Comparison of ENCODE assay signal across 26 cellular contexts in the genomic region with DNA sequence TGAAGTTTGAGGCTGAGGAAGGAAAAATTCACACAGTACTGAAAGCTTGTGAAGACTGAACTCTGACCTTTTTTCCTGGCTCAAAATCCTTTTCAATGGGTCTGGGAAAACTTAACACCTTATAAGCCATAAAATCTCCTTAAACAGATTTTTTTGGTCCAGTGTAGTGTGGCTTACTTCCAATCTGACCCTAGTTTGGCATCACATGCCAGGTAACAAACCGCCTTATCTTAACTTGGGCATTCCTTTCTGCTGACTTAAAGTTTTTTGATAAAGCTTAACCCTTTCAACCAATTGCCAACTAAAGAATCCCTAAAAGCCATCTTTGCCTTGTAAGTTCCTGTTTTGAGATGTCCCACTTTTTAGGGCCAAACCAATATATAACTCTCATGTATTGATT. TPM values are rescaled to one million over a fixed set of nuclear protein-coding genes. Genes with fewer than 3 reads are reported as not detected.
"Had no signal": no experiment of that assay in that cellular context is flagged by ENCODE, and none has a peak within 500 bp of the region (broad histone marks: within the 10 kb centered on the region; RNA-seq: fewer than 3 reads in every experiment).

No MANE protein-coding gene starts in this region.

- ATAC-seq: esophagus mucosa; gastrocnemius medialis; left cardiac atrium; left lung; naive thymus-derived CD8-positive, alpha-beta T cell; sciatic nerve; stimulated activated effector memory CD8-positive, alpha-beta T cell treated with anti-CD3 and anti-CD28 coated beads, Interleukin-12 subunit alpha, Interleukin-12 subunit beta, amount 100 ng/mL, for 72 hours had no signal

- H3K4me3 ChIP-seq: colonic mucosa, gastrocnemius medialis, left lung, ovary, right atrium auricular region, testis, tibial artery had no signal

- H3K27me3 ChIP-seq: colonic mucosa, gastrocnemius medialis, left lung, ovary, right atrium auricular region, testis, tibial artery had no signal

- DNase-seq: colonic mucosa; effector CD8-positive, alpha-beta T cell; endodermal cell; foreskin fibroblast; gastrocnemius medialis; head of caudate nucleus; left cardiac atrium; left lung; mesenchymal stem cell; midbrain; naive thymus-derived CD8-positive, alpha-beta T cell; occipital lobe; ovary; stimulated activated CD4-positive, alpha-beta T cell treated with anti-CD3 and anti-CD28 coated beads, Interleukin-2, amount 100 ng/mL, for 24 hours; stimulated activated CD4-positive, alpha-beta T cell treated with anti-CD3 and anti-CD28 coated beads, Interleukin-4, amount 100 ng/mL, for 24 hours; stimulated activated naive CD4-positive, alpha-beta T cell treated with Interleukin-2 at 50 U/mL for 16 hours; substantia nigra; testis; tibial artery had no signal

- H3K27ac ChIP-seq: colonic mucosa, epithelial cell of prostate, gastrocnemius medialis, left lung, ovary, right atrium auricular region, testis, tibial artery had no signal

- H3K36me3 ChIP-seq: colonic mucosa, gastrocnemius medialis, left lung, ovary, right atrium auricular region, tibial artery had no signal

- H3K4me1 ChIP-seq: colonic mucosa, gastrocnemius medialis, left lung, right atrium auricular region, testis, tibial artery had no signal

RNA-seq across cellular contexts. Expression of gene ITPRID1, which starts 13.2 kb away (rescaled TPM):
- polyA plus RNA-seq: naive thymus-derived CD8-positive, alpha-beta T cell; neural cell; urinary bladder had no signal
